20 cellular contexts compared by ENCODE assay signal in genomic region chr12:97713972-97714588, GRCh38.
"Had no signal": no experiment of that assay in that cellular context is flagged by ENCODE, and none has a peak within 500 bp of the region (broad histone marks: within the 10 kb centered on the region; RNA-seq: fewer than 3 reads in every experiment).

No MANE protein-coding gene starts in this region.

- H3K36me3 ChIP-seq: esophagus muscularis mucosa, gastrocnemius medialis, heart right ventricle, right atrium auricular region, suprapubic skin, thyroid gland, uterus had no signal

- H3K4me2 ChIP-seq: smooth muscle cell had no signal

- DNase-seq: cerebellar nuclear complex; effector memory CD8-positive, alpha-beta T cell; gastrocnemius medialis; heart right ventricle; kidney; left cardiac atrium; mammary epithelial cell; mucosa of descending colon; natural killer cell; occipital lobe; stimulated activated CD4-positive, alpha-beta T cell treated with anti-CD3 and anti-CD28 coated beads, Interleukin-2, amount 100 ng/mL, for 48 hours; stimulated activated naive CD4-positive, alpha-beta T cell treated with Interleukin-2 at 50 U/mL for 16 hours; thyroid gland; uterus had no signal

- H3K4me3 ChIP-seq: esophagus muscularis mucosa, gastrocnemius medialis, heart right ventricle, mucosa of descending colon, right atrium auricular region, smooth muscle cell, suprapubic skin, thyroid gland, uterus had no signal

- H3K4me1 ChIP-seq: gastrocnemius medialis, heart right ventricle, right atrium auricular region, suprapubic skin, thyroid gland, uterus had no signal

- H3K27ac ChIP-seq: epithelial cell of prostate, esophagus muscularis mucosa, gastrocnemius medialis, heart right ventricle, right atrium auricular region, suprapubic skin, thyroid gland, uterus had no signal

- H3K9me3 ChIP-seq: esophagus muscularis mucosa, gastrocnemius medialis, right atrium auricular region, suprapubic skin, thyroid gland, uterus had no signal

- FAIRE-seq: colon, kidney had no signal

- H3K27me3 ChIP-seq: esophagus muscularis mucosa, gastrocnemius medialis, heart right ventricle, right atrium auricular region, suprapubic skin, thyroid gland, uterus had no signal

- ATAC-seq: effector memory CD8-positive, alpha-beta T cell; gastrocnemius medialis; heart right ventricle; mucosa of descending colon; natural killer cell had no signal
